ENCODE assay signal across 8 cellular contexts in the genomic region with DNA sequence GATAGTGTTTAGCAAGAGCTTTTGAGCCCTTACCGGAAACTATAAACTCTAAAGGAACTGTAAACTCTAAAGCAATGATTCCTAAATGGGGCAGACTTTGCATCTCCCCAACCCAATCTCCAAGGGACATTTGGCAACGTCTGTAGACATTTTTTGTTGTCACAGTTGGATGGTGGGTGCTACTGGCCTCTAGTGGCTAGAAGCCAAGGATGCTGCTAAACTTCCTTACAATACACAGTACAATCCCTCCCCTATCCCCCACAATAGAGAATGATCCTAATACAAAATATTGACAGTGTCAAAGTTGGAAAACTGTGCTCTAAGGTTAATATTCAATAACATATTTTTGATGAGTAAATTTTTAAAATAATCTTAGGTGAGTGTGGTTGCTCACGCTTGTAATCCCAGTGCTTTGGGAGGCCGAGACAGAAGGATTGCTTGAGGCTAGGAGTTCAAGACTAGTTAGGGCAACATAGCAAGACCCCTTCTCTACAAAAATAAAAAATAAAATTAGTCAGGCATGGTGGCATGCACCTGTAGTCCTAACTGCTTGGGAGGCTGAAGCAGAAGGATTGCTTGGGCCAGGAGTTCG.
DNase-seq lines count a peak whose midpoint lies in the region; ATAC-seq lines count a peak whose summit lies in the region.

No MANE protein-coding gene starts in this region.

- no peaks in the 10 kb centered on the region for H3K4me1 ChIP-seq in NT2/D1 (ENCODE audit: insufficient read depth, insufficient read length)

- POLR2A ChIA-PET in activated naive CD8-positive, alpha-beta T cell treated with anti-CD3 and anti-CD28 coated beads, Interleukin-2, amount 10 ng/mL, durations not matched to agents 7 days and 5 days (lab: Charles Lee): no interaction called here

- no peaks in the 10 kb centered on the region for H3K36me3 ChIP-seq in NT2/D1 (ENCODE audit: insufficient read depth, insufficient read length, low read length)

- H3K9me3 Mint-ChIP-seq in activated naive CD8-positive, alpha-beta T cell treated with anti-CD3 and anti-CD28 coated beads, Interleukin-2, amount 10 ng/mL, durations not matched to agents 7 days and 5 days: peaks cover 6% of the 10 kb centered on the region
- H3K9me3 Mint-ChIP-seq in stimulated activated effector memory CD8-positive, alpha-beta T cell treated with anti-CD3 and anti-CD28 coated beads, Interleukin-12 subunit alpha, Interleukin-12 subunit beta, amount 100 ng/mL, for 72 hours: no peaks in the 10 kb centered on the region

- peaks cover 17% of the 10 kb centered on the region for H3K4me1 Mint-ChIP-seq in activated naive CD8-positive, alpha-beta T cell treated with anti-CD3 and anti-CD28 coated beads, Interleukin-2, amount 10 ng/mL, durations not matched to agents 7 days and 5 days
- H3K4me1 Mint-ChIP-seq in stimulated activated effector memory CD8-positive, alpha-beta T cell treated with anti-CD3 and anti-CD28 coated beads, Interleukin-12 subunit alpha, Interleukin-12 subunit beta, amount 100 ng/mL, for 72 hours: peaks cover 44% of the 10 kb centered on the region

- peaks cover 29% of the 10 kb centered on the region for H3K36me3 Mint-ChIP-seq in activated naive CD8-positive, alpha-beta T cell treated with anti-CD3 and anti-CD28 coated beads, Interleukin-2, amount 10 ng/mL, durations not matched to agents 7 days and 5 days
- no peaks in the 10 kb centered on the region for H3K36me3 Mint-ChIP-seq in stimulated activated effector memory CD8-positive, alpha-beta T cell treated with anti-CD3 and anti-CD28 coated beads, Interleukin-12 subunit alpha, Interleukin-12 subunit beta, amount 100 ng/mL, for 72 hours

- H3K27me3 ChIP-seq in NT2/D1 (ENCODE audit: insufficient read depth, insufficient read length): no peaks in the 10 kb centered on the region

- H3K9ac ChIP-seq in NT2/D1 (ENCODE audit: insufficient read length, low read depth): no peak overlapping the region

- H3K9me3 ChIP-seq in NT2/D1 (ENCODE audit: insufficient read depth, low read length): peaks cover 22% of the 10 kb centered on the region

- H3K4me3 ChIP-seq in NT2/D1 (ENCODE audit: insufficient read length, low read depth): no peak overlapping the region

- no peak overlapping the region for H3K4me3 Mint-ChIP-seq in activated naive CD8-positive, alpha-beta T cell treated with anti-CD3 and anti-CD28 coated beads, Interleukin-2, amount 10 ng/mL, durations not matched to agents 7 days and 5 days
- no peak overlapping the region for H3K4me3 Mint-ChIP-seq in stimulated activated effector memory CD8-positive, alpha-beta T cell treated with anti-CD3 and anti-CD28 coated beads, Interleukin-12 subunit alpha, Interleukin-12 subunit beta, amount 100 ng/mL, for 72 hours

- no peaks in the 10 kb centered on the region for H3K27me3 Mint-ChIP-seq in activated naive CD8-positive, alpha-beta T cell treated with anti-CD3 and anti-CD28 coated beads, Interleukin-2, amount 10 ng/mL, durations not matched to agents 7 days and 5 days

- H3K27ac Mint-ChIP-seq in activated naive CD8-positive, alpha-beta T cell treated with anti-CD3 and anti-CD28 coated beads, Interleukin-2, amount 10 ng/mL, durations not matched to agents 7 days and 5 days: no peak overlapping the region
- H3K27ac Mint-ChIP-seq in stimulated activated effector memory CD8-positive, alpha-beta T cell treated with anti-CD3 and anti-CD28 coated beads, Interleukin-12 subunit alpha, Interleukin-12 subunit beta, amount 100 ng/mL, for 72 hours: peak overlapping the region; percentile 12

- DNase-seq in NCI-H524 (lab: John Stamatoyannopoulos, UW) (peak; percentile 10 to 61), NCI-H524 treated with DMSO at 0.1 percent for 48 hours (lab: John Stamatoyannopoulos, UW) (no peak), NT2/D1 (ENCODE audit: low read depth, low spot score) (peak; percentile 11), iris pigment epithelial cell (ENCODE audit: low read depth) (peak; percentile 44)
- DNase-seq in activated naive CD8-positive, alpha-beta T cell treated with anti-CD3 and anti-CD28 coated beads, Interleukin-2, amount 10 ng/mL, durations not matched to agents 7 days and 5 days: no peak
- no peak for DNase-seq in stimulated activated effector memory CD8-positive, alpha-beta T cell treated with anti-CD3 and anti-CD28 coated beads, Interleukin-12 subunit alpha, Interleukin-12 subunit beta, amount 100 ng/mL, for 72 hours (ENCODE audit: low spot score in 2 of 2)

- ATAC-seq in GM21619 (IDR thresholded peaks at IDR 0.05; ENCODE audit: unreplicated experiment) (peak; percentile 64), GM21515 (IDR thresholded peaks at IDR 0.05; ENCODE audit: unreplicated experiment) (no peak)
- ATAC-seq in activated naive CD8-positive, alpha-beta T cell treated with anti-CD3 and anti-CD28 coated beads, Interleukin-2, amount 10 ng/mL, durations not matched to agents 7 days and 5 days (ENCODE audit: low read depth): peak; percentile 47
- no peak for ATAC-seq in stimulated activated effector memory CD8-positive, alpha-beta T cell treated with anti-CD3 and anti-CD28 coated beads, Interleukin-12 subunit alpha, Interleukin-12 subunit beta, amount 100 ng/mL, for 72 hours

Comparison
In these comparisons a context has a peak if more than half of its experiments do, and no peak if none do; other contexts are left out.
1. DNase-seq: peak in NCI-H524 (2 of 2), NT2/D1 (single experiment) and iris pigment epithelial cell (single experiment); none in NCI-H524 treated with DMSO at 0.1 percent for 48 hours (single experiment), activated naive CD8-positive, alpha-beta T cell treated with anti-CD3 and anti-CD28 coated beads, Interleukin-2, amount 10 ng/mL, durations not matched to agents 7 days and 5 days (single experiment) and stimulated activated effector memory CD8-positive, alpha-beta T cell treated with anti-CD3 and anti-CD28 coated beads, Interleukin-12 subunit alpha, Interleukin-12 subunit beta, amount 100 ng/mL, for 72 hours (0 of 2).
2. ATAC-seq: peak in GM21619 (single experiment) and activated naive CD8-positive, alpha-beta T cell treated with anti-CD3 and anti-CD28 coated beads, Interleukin-2, amount 10 ng/mL, durations not matched to agents 7 days and 5 days (single experiment); none in stimulated activated effector memory CD8-positive, alpha-beta T cell treated with anti-CD3 and anti-CD28 coated beads, Interleukin-12 subunit alpha, Interleukin-12 subunit beta, amount 100 ng/mL, for 72 hours (single experiment) and GM21515 (single experiment).